ENCODE assay signal across 18 cellular contexts in genomic region chr5:161306354-161306990, GRCh38.
DNase-seq lines count a peak whose midpoint lies in the region; ATAC-seq and TF ChIP-seq lines count a peak whose summit lies in the region.
"Had no signal": no experiment of that assay in that cellular context is flagged by ENCODE, and none has a peak within 500 bp of the region (broad histone marks: within the 10 kb centered on the region; RNA-seq: fewer than 3 reads in every experiment).

No MANE protein-coding gene starts in this region.

- H3K4me3 Mint-ChIP-seq in natural killer cell, result no peak overlapping the region
- H3K4me3 Mint-ChIP-seq: CD8-positive, alpha-beta memory T cell had no signal

- no peak overlapping the region for H3K27ac ChIP-seq in mesenchymal stem cell (ENCODE audit: low read length, poor library complexity, severe bottlenecking)
- H3K27ac ChIP-seq: BLaER1, Peyer's patch had no signal

- no peak overlapping the region for H3K9ac ChIP-seq in mesenchymal stem cell (ENCODE audit: low read length)
- H3K9ac ChIP-seq: BLaER1 had no signal

- H4K8ac ChIP-seq in mesenchymal stem cell (ENCODE audit: low read length), result no peak overlapping the region

- TF ChIP-seq CTCF in natural killer cell (IDR thresholded peaks at IDR 0.05), result no peak

- H2BK15ac ChIP-seq in mesenchymal stem cell (ENCODE audit: low read depth, poor library complexity, severe bottlenecking), result no peak overlapping the region

- DNase-seq in left cardiac atrium, result no peak
- no peak for DNase-seq in left ventricle myocardium superior
- DNase-seq in cerebellar cortex (ENCODE audit: low spot score), result peak; percentile 85
- no peak for DNase-seq in mesenchymal stem cell
- no peak for DNase-seq in natural killer cell
- no peak for DNase-seq in LoVo (ENCODE audit: low spot score)
- DNase-seq in NAMALWA (ENCODE audit: low spot score), result no peak
- no peak for DNase-seq in activated naive CD4-positive, alpha-beta T cell treated with Interleukin-2 at 50 U/mL for 16 hours
- DNase-seq: CD8-positive, alpha-beta memory T cell; DMS79 treated with DMSO at 0.1 percent for 48 hours; H7; Kasumi-1; NCI-H1436; NCI-H2029; NCI-H524; Peyer's patch had no signal

- no peak overlapping the region for H3K27ac Mint-ChIP-seq in natural killer cell
- H3K27ac Mint-ChIP-seq: CD8-positive, alpha-beta memory T cell had no signal

- H3K27me3 ChIP-seq in mesenchymal stem cell (ENCODE audit: control insufficient read depth in 1 of 2, insufficient read depth in 1 of 2, low read length in 2 of 2), result no peaks in the 10 kb centered on the region
- H3K27me3 ChIP-seq: BLaER1, Peyer's patch had no signal

- WGBS in mesenchymal stem cell, result 72% methylated on average over 3 of the region's 4 CpGs

- no peak overlapping the region for H3K23ac ChIP-seq in mesenchymal stem cell (ENCODE audit: low read length in 2 of 2)

- no peaks in the 10 kb centered on the region for H3K79me1 ChIP-seq in mesenchymal stem cell (replicated peaks; ENCODE audit: low read length, poor library complexity, severe bottlenecking)

- no peak overlapping the region for H3K14ac ChIP-seq in mesenchymal stem cell (ENCODE audit: low read length in 2 of 2)

- intact Hi-C loops in left cardiac atrium (cut with DNase I), result no loop called here
- intact Hi-C loops in left ventricle myocardium superior (cut with micrococcal nuclease), result no loop called here
- intact Hi-C loops in natural killer cell (cut with micrococcal nuclease), result no loop called here

- no peak overlapping the region for H2AFZ ChIP-seq in mesenchymal stem cell (ENCODE audit: low read depth, low read length)

- no peaks in the 10 kb centered on the region for H3K9me3 ChIP-seq in mesenchymal stem cell (ENCODE audit: control insufficient read depth, low read length)
- H3K9me3 ChIP-seq: BLaER1, Peyer's patch had no signal

- H3K4me1 ChIP-seq in mesenchymal stem cell (ENCODE audit: control insufficient read depth, insufficient read depth, low read depth, low read length), result no peaks in the 10 kb centered on the region
- H3K4me1 ChIP-seq: Peyer's patch had no signal

- no peak overlapping the region for H2AK5ac ChIP-seq in mesenchymal stem cell (ENCODE audit: low read length, severe bottlenecking)

- H3K18ac ChIP-seq in mesenchymal stem cell (ENCODE audit: low read depth in 1 of 2, low read length in 2 of 2), result no peak overlapping the region

- H3K36me3 ChIP-seq in mesenchymal stem cell (ENCODE audit: control insufficient read depth in 1 of 2, insufficient read depth in 2 of 2, low read depth in 1 of 2, low read length in 2 of 2), result no peaks in the 10 kb centered on the region
- H3K36me3 ChIP-seq: BLaER1, Peyer's patch had no signal

- no peak overlapping the region for H3K4me3 ChIP-seq in mesenchymal stem cell (ENCODE audit: insufficient read depth in 1 of 2, low read depth in 1 of 2, low read length in 2 of 2)
- H3K4me3 ChIP-seq: BLaER1, Peyer's patch had no signal

- peak overlapping the region; percentile 8 for H2BK5ac ChIP-seq in mesenchymal stem cell (ENCODE audit: low read depth, low read length, poor library complexity, severe bottlenecking)

- H3K27me3 Mint-ChIP-seq in natural killer cell (ENCODE audit: low read depth in 2 of 2), result no peaks in the 10 kb centered on the region
- H3K27me3 Mint-ChIP-seq: CD8-positive, alpha-beta memory T cell had no signal

- H3K9me3 Mint-ChIP-seq in natural killer cell, result peaks cover 0 to 9% of the 10 kb centered on the region in 2 donors

- no peaks in the 10 kb centered on the region for H3K36me3 Mint-ChIP-seq in natural killer cell
- H3K36me3 Mint-ChIP-seq: CD8-positive, alpha-beta memory T cell had no signal

- H3K4me2 ChIP-seq in mesenchymal stem cell (ENCODE audit: low read length, poor library complexity, severe bottlenecking), result no peak overlapping the region
- H3K4me2 ChIP-seq: BLaER1 had no signal

- H2BK12ac ChIP-seq in mesenchymal stem cell (ENCODE audit: low read length in 2 of 2), result no peak overlapping the region

- ATAC-seq in left cardiac atrium, result peak; percentile 55 to 82
- ATAC-seq in left ventricle myocardium superior, result no peak
- no peak for ATAC-seq in natural killer cell
- ATAC-seq: Right ventricle myocardium inferior had no signal

- H2BK120ac ChIP-seq in mesenchymal stem cell (ENCODE audit: low read depth, low read length), result no peak overlapping the region

- no peak overlapping the region for H3K4ac ChIP-seq in mesenchymal stem cell (ENCODE audit: low read depth in 1 of 2, low read length in 2 of 2)

- no peaks in the 10 kb centered on the region for H3K4me1 Mint-ChIP-seq in natural killer cell
- H3K4me1 Mint-ChIP-seq: CD8-positive, alpha-beta memory T cell had no signal

- no peak overlapping the region for H4K91ac ChIP-seq in mesenchymal stem cell (ENCODE audit: low read length)

Comparison
In these comparisons a context has a peak if more than half of its experiments do, and no peak if none do; other contexts are left out.
1. ATAC-seq: peak in left cardiac atrium (2 of 2); none in left ventricle myocardium superior (single experiment) and natural killer cell (0 of 3).